9 cellular contexts compared by ENCODE assay signal in genomic region chr1:226653311-226653921, GRCh38.
DNase-seq lines count a peak whose midpoint lies in the region; ATAC-seq, FAIRE-seq and TF ChIP-seq lines count a peak whose summit lies in the region.
"Had no signal": no experiment of that assay in that cellular context is flagged by ENCODE, and none has a peak within 500 bp of the region (broad histone marks: within the 10 kb centered on the region; RNA-seq: fewer than 3 reads in every experiment).

No MANE protein-coding gene starts in this region.

- ATAC-seq in GM21529 (IDR thresholded peaks at IDR 0.05; ENCODE audit: unreplicated experiment): peak; percentile 71
- peak; percentile 82 for ATAC-seq in stimulated activated naive CD8-positive, alpha-beta T cell treated with anti-CD3 and anti-CD28 coated beads, Interleukin-15, Interleukin-2, amounts not matched to agents 100 U/mL and 50 U/mL, for 24 hours

- H3K79me2 ChIP-seq in astrocyte (ENCODE audit: insufficient read depth, low read length): no peaks in the 10 kb centered on the region

- H4K20me1 ChIP-seq in astrocyte (ENCODE audit: insufficient read depth, low read length): no peaks in the 10 kb centered on the region

- no peak for TF ChIP-seq POLR2A in lower leg skin (IDR thresholded peaks at IDR 0.05)

- H3K4me1 Mint-ChIP-seq in astrocyte (ENCODE audit: low read depth, unreplicated experiment): peaks cover 44% of the 10 kb centered on the region

- TF ChIP-seq CTCF in GM06990 (IDR thresholded peaks at IDR 0.05; ENCODE audit: insufficient read depth, low read length, poor library complexity, severe bottlenecking) (no peak), astrocyte (IDR thresholded peaks at IDR 0.05; ENCODE audit: insufficient read depth, low read depth, low read length) (no peak), lower leg skin (IDR thresholded peaks at IDR 0.05) (no peak)

- H3K4me3 ChIP-seq in GM06990 (replicated peaks; ENCODE audit: low read depth, low read length) (peak overlapping the region; percentile 25; the same call in 1 of the 2 replicates), astrocyte (ENCODE audit: insufficient read depth, low read depth, low read length) (no peak overlapping the region), lower leg skin (ENCODE audit: low read depth, poor library complexity, severe bottlenecking) (no peak overlapping the region)

- peaks cover 44% of the 10 kb centered on the region for H3K4me1 ChIP-seq in astrocyte (ENCODE audit: insufficient read depth, low read length)

- peak overlapping the region; percentile 1 for H3K4me3 Mint-ChIP-seq in astrocyte (ENCODE audit: unreplicated experiment)

- peaks cover 11% of the 10 kb centered on the region for H3K27me3 Mint-ChIP-seq in astrocyte (ENCODE audit: low read depth, unreplicated experiment)

- peaks cover 5% of the 10 kb centered on the region for H3K36me3 ChIP-seq in GM06990 (ENCODE audit: control insufficient read depth, insufficient read depth, low read length)
- H3K36me3 ChIP-seq in KOPT-K1 (ENCODE audit: insufficient read depth, low read length): peaks cover 7% of the 10 kb centered on the region
- H3K36me3 ChIP-seq in astrocyte (ENCODE audit: insufficient read depth, low read length): no peaks in the 10 kb centered on the region

- peaks cover 3% of the 10 kb centered on the region for H3K36me3 Mint-ChIP-seq in astrocyte (ENCODE audit: low read depth, unreplicated experiment)

- no peak for FAIRE-seq in astrocyte (lab: Jason Lieb, UNC)
- FAIRE-seq: colon had no signal

- H3K4me2 ChIP-seq in astrocyte (ENCODE audit: low read length): peak overlapping the region; percentile 49

- WGBS in lower leg skin, 2 donors: 86 to 91% methylated on average over 11 of the region's 11 CpGs

- no peak overlapping the region for H2AFZ ChIP-seq in astrocyte (ENCODE audit: low read depth, low read length)

- peak; percentile 64 for DNase-seq in GM06990 (ENCODE audit: extremely low read depth, insufficient read length)
- DNase-seq in astrocyte (ENCODE audit: low read depth): no peak
- DNase-seq in stimulated activated naive CD8-positive, alpha-beta T cell treated with anti-CD3 and anti-CD28 coated beads, Interleukin-15, Interleukin-2, amounts not matched to agents 100 U/mL and 50 U/mL, for 24 hours: peak; percentile 58
- DNase-seq in lower leg skin (ENCODE audit: low spot score in 2 of 2): no peak
- no peak for DNase-seq in NCI-H2029 treated with DMSO at 0.1 percent for 48 hours (lab: John Stamatoyannopoulos, UW)
- no peak for DNase-seq in NCI-H1417 (lab: John Stamatoyannopoulos, UW)

- H3K9me3 ChIP-seq in KOPT-K1 (ENCODE audit: insufficient read depth, low read length, poor library complexity, severe bottlenecking) (no peaks in the 10 kb centered on the region), astrocyte (ENCODE audit: insufficient read depth, low read depth, low read length) (no peaks in the 10 kb centered on the region)

- H3K27ac ChIP-seq in KOPT-K1 (ENCODE audit: low read depth, low read length, poor library complexity, severe bottlenecking) (peak overlapping the region; percentile 78), astrocyte (ENCODE audit: low read depth, low read length) (no peak overlapping the region)

- H3K9ac ChIP-seq in astrocyte (ENCODE audit: low read length): no peak overlapping the region

- intact Hi-C loops in lower leg skin (cut with DNase I; ENCODE audit: low total_unique reads): no loop called here

- H3K27me3 ChIP-seq in GM06990 (replicated peaks; ENCODE audit: control insufficient read depth, insufficient read depth, low read length) (no peaks in the 10 kb centered on the region), astrocyte (ENCODE audit: insufficient read depth, low read length) (no peaks in the 10 kb centered on the region)

- H3K9me3 Mint-ChIP-seq in astrocyte (ENCODE audit: unreplicated experiment): no peaks in the 10 kb centered on the region

- peak overlapping the region; percentile 90 for H3K27ac Mint-ChIP-seq in astrocyte (ENCODE audit: unreplicated experiment)

Comparison
In these comparisons a context has a peak if more than half of its experiments do, and no peak if none do; other contexts are left out.
1. DNase-seq: peak in GM06990 (single experiment) and stimulated activated naive CD8-positive, alpha-beta T cell treated with anti-CD3 and anti-CD28 coated beads, Interleukin-15, Interleukin-2, amounts not matched to agents 100 U/mL and 50 U/mL, for 24 hours (single experiment); none in astrocyte (single experiment), lower leg skin (0 of 2), NCI-H2029 treated with DMSO at 0.1 percent for 48 hours (single experiment) and NCI-H1417 (0 of 3).